11 cellular contexts compared by ENCODE assay signal in the genomic region with DNA sequence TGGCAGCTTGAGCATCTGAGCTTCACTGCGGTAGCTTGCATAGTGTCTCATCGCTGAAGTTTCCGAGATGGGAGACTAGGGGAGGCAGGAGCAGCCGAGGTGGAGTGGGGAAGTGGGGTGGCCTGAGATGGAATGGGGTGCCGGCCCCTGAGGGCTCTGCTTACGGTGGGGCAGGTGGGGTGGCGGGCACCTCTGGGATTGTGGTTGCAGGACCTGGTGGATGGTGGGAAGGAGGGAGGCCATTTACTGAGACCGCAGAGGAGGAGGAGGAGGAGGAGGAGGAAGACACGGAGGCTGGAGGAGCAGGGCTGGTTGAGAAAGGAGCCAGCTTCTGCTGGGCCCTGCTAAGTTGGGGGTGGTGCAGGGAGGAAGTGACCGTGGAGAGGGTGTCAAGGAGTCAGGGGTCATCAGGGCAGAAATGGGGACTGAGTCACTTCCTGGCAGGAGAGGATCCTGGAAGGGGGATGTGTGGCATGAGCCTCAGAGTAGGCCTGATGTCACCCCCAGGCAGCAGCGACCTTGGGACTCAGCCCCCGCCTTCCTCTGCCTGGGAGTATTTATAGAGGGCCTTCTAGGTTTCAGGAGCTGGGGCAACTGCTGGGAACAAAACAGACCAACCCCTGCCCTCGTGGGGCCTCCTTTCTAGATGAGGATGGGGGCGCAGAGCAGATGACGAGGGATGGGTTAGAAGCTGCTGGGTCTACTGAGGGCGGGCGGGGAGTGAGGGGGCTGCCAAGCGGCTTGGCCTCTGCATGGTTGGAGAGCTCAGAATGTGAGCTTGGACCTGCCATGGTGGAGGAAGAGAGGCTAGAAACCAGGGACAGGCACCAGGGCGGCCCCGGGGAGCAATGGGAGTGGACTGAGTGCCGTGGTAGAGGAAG.
DNase-seq lines count a peak whose midpoint lies in the region; ATAC-seq and TF ChIP-seq lines count a peak whose summit lies in the region.
"Had no signal": no experiment of that assay in that cellular context is flagged by ENCODE, and none has a peak within 500 bp of the region (broad histone marks: within the 10 kb centered on the region; RNA-seq: fewer than 3 reads in every experiment).

No MANE protein-coding gene starts in this region.

- no peak overlapping the region for H3K4me2 ChIP-seq in IMR-90 (ENCODE audit: low read depth, low read length)
- H3K4me2 ChIP-seq in mesendoderm (ENCODE audit: low read length), result no peak overlapping the region

- ATAC-seq in IMR-90 (ENCODE audit: low read depth) (peak; percentile 51), HG02763 (IDR thresholded peaks at IDR 0.05; ENCODE audit: unreplicated experiment) (no peak)
- ATAC-seq: gastrocnemius medialis had no signal

- TF ChIP-seq CTCF in IMR-90 (conservative IDR thresholded peaks at IDR 0.05; ENCODE audit: low read depth, low read length) (no peak), Calu3 (IDR thresholded peaks at IDR 0.05; ENCODE audit: unreplicated experiment) (no peak)

- H3K18ac ChIP-seq in IMR-90 (ENCODE audit: low read depth, low read length) (no peak overlapping the region), mesendoderm (ENCODE audit: low read length) (no peak overlapping the region)

- H2BK5ac ChIP-seq in IMR-90 (ENCODE audit: low read depth, low read length, poor library complexity, severe bottlenecking), result peak overlapping the region; percentile 21
- no peak overlapping the region for H2BK5ac ChIP-seq in mesendoderm (ENCODE audit: low read length)

- BruUV-seq in IMR-90 (replicated peaks; lab: Mats Ljungman, UMichigan) (no TSS peak), Calu3 (replicated peaks; lab: Mats Ljungman, UMichigan) (no TSS peak)

- H3K27me3 Mint-ChIP-seq in activated T-helper 2 cell treated with anti-CD3 and anti-CD28 coated beads, Interferon-gamma antibody, Interleukin-2, Interleukin-4, amounts not matched to agents 10 μg/mL and 5 μg/mL and 100 μg/mL, durations not matched to agents 14 hours and 24 hours and 36 hours (ENCODE audit: low read depth), result no peaks in the 10 kb centered on the region
- H3K27me3 Mint-ChIP-seq in Calu3 (ENCODE audit: unreplicated experiment), result peaks cover 8% of the 10 kb centered on the region

- H2AFZ ChIP-seq in IMR-90 (replicated peaks; ENCODE audit: low read length, poor library complexity), result peak overlapping the region; percentile 61

- no peak; the same call in 1 of the 2 replicates for TF ChIP-seq RAD21 in IMR-90 (IDR thresholded peaks at IDR 0.05; ENCODE audit: low read length)

- no peaks in the 10 kb centered on the region; the same call in 1 of the 2 replicates for H4K20me1 ChIP-seq in IMR-90 (ENCODE audit: insufficient read depth, low read length)

- no peaks in the 10 kb centered on the region for H3K36me3 Mint-ChIP-seq in activated T-helper 2 cell treated with anti-CD3 and anti-CD28 coated beads, Interferon-gamma antibody, Interleukin-2, Interleukin-4, amounts not matched to agents 10 μg/mL and 5 μg/mL and 100 μg/mL, durations not matched to agents 14 hours and 24 hours and 36 hours (ENCODE audit: low read depth)
- no peaks in the 10 kb centered on the region for H3K36me3 Mint-ChIP-seq in Calu3 (ENCODE audit: insufficient read depth, unreplicated experiment)

- H4K5ac ChIP-seq in IMR-90 (ENCODE audit: low read depth, low read length) (no peak overlapping the region), mesendoderm (ENCODE audit: low read length) (no peak overlapping the region)

- H3K79me1 ChIP-seq in IMR-90 (ENCODE audit: low read depth in 1 of 2, low read length in 2 of 2), result no peaks in the 10 kb centered on the region
- no peaks in the 10 kb centered on the region for H3K79me1 ChIP-seq in mesendoderm (ENCODE audit: low read length)

- TF ChIP-seq POLR2A in IMR-90 (IDR thresholded peaks at IDR 0.05; ENCODE audit: low read depth, low read length), result no peak

- peak overlapping the region; percentile 23 for H3K27ac Mint-ChIP-seq in activated T-helper 2 cell treated with anti-CD3 and anti-CD28 coated beads, Interferon-gamma antibody, Interleukin-2, Interleukin-4, amounts not matched to agents 10 μg/mL and 5 μg/mL and 100 μg/mL, durations not matched to agents 14 hours and 24 hours and 36 hours
- H3K27ac Mint-ChIP-seq in Calu3 (ENCODE audit: unreplicated experiment), result no peak overlapping the region

- H2BK120ac ChIP-seq in IMR-90 (ENCODE audit: low read depth, low read length), result peak overlapping the region; percentile 84
- no peak overlapping the region for H2BK120ac ChIP-seq in mesendoderm (ENCODE audit: low read depth, low read length)

- peaks cover 6% of the 10 kb centered on the region; the same call in 1 of the 2 replicates for H3K27me3 ChIP-seq in IMR-90 (ENCODE audit: control insufficient read depth, insufficient read depth, low read length)
- no peaks in the 10 kb centered on the region for H3K27me3 ChIP-seq in mesendoderm (ENCODE audit: insufficient read depth, low read length, poor library complexity)

- intact Hi-C loops in IMR-90 (cut with micrococcal nuclease), result no loop called here
- intact Hi-C loops in activated T-helper 2 cell treated with anti-CD3 and anti-CD28 coated beads, Interferon-gamma antibody, Interleukin-2, Interleukin-4, amounts not matched to agents 10 μg/mL and 5 μg/mL and 100 μg/mL, durations not matched to agents 14 hours and 24 hours and 36 hours (cut with micrococcal nuclease), result no loop called here
- intact Hi-C loops in Calu3 (cut with micrococcal nuclease; ENCODE audit: unreplicated experiment), result no loop called here

- no peaks in the 10 kb centered on the region for H3K36me3 ChIP-seq in IMR-90 (ENCODE audit: control insufficient read depth, insufficient read depth, low read length)
- no peaks in the 10 kb centered on the region for H3K36me3 ChIP-seq in mesendoderm (ENCODE audit: control insufficient read depth, insufficient read depth, low read length)
- H3K36me3 ChIP-seq: gastrocnemius medialis had no signal

- CTCF ChIA-PET in IMR-90 (lab: Yijun Ruan, JAX), result no interaction called here
- CTCF ChIA-PET in Calu3 (lab: Charles Lee), result no interaction called here

- H3K14ac ChIP-seq in IMR-90 (replicated peaks; ENCODE audit: low read depth, low read length), result peak overlapping the region; percentile 52; the same call in 1 of the 2 replicates

- no peaks in the 10 kb centered on the region for H3K9me3 Mint-ChIP-seq in activated T-helper 2 cell treated with anti-CD3 and anti-CD28 coated beads, Interferon-gamma antibody, Interleukin-2, Interleukin-4, amounts not matched to agents 10 μg/mL and 5 μg/mL and 100 μg/mL, durations not matched to agents 14 hours and 24 hours and 36 hours
- H3K9me3 Mint-ChIP-seq in Calu3 (ENCODE audit: low read depth, unreplicated experiment), result no peaks in the 10 kb centered on the region

- no peaks in the 10 kb centered on the region for H3K79me2 ChIP-seq in mesendoderm (ENCODE audit: control insufficient read depth, insufficient read depth, low read length)

- no peak overlapping the region for H3K4me3 ChIP-seq in IMR-90 (ENCODE audit: insufficient read depth, low read depth, low read length)
- no peak overlapping the region for H3K4me3 ChIP-seq in mesendoderm (ENCODE audit: low read length)
- H3K4me3 ChIP-seq: gastrocnemius medialis had no signal

- H2BK15ac ChIP-seq in IMR-90 (ENCODE audit: low read depth, low read length), result peak overlapping the region; percentile 52; the same call in 1 of the 3 replicates
- no peak overlapping the region for H2BK15ac ChIP-seq in mesendoderm (replicated peaks; ENCODE audit: low read depth)

- POLR2A ChIA-PET in IMR-90 (lab: Charles Lee; ENCODE audit: unreplicated experiment), result no interaction called here

- H2AK5ac ChIP-seq in IMR-90 (ENCODE audit: low read depth, low read length), result peak overlapping the region; percentile 87
- H2AK5ac ChIP-seq in mesendoderm (ENCODE audit: low read length), result no peak overlapping the region

- no peak overlapping the region for H3K23ac ChIP-seq in IMR-90 (ENCODE audit: low read depth, low read length)
- peak overlapping the region; percentile 66 for H3K23ac ChIP-seq in mesendoderm (ENCODE audit: low read length)

- peak overlapping the region; percentile 77; the same call in 1 of the 2 replicates for H2BK20ac ChIP-seq in IMR-90 (ENCODE audit: low read depth, low read length)

- H3K9ac ChIP-seq in IMR-90 (ENCODE audit: low read depth, low read length) (no peak overlapping the region), mesendoderm (ENCODE audit: low read length) (no peak overlapping the region)

- H4K91ac ChIP-seq in IMR-90 (ENCODE audit: insufficient read depth, low read depth, low read length), result peak overlapping the region; percentile 63

- H3K4me1 Mint-ChIP-seq in activated T-helper 2 cell treated with anti-CD3 and anti-CD28 coated beads, Interferon-gamma antibody, Interleukin-2, Interleukin-4, amounts not matched to agents 10 μg/mL and 5 μg/mL and 100 μg/mL, durations not matched to agents 14 hours and 24 hours and 36 hours (ENCODE audit: low read depth), result peaks cover 37% of the 10 kb centered on the region
- H3K4me1 Mint-ChIP-seq in Calu3 (ENCODE audit: low read depth, unreplicated experiment), result peaks cover 11% of the 10 kb centered on the region

- peaks cover 14% of the 10 kb centered on the region for H3K9me1 ChIP-seq in IMR-90 (ENCODE audit: insufficient read depth, low read length)

- peak; percentile 16 for DNase-seq in AML-193 (lab: John Stamatoyannopoulos, UW)
- peak; percentile 80 for DNase-seq in IMR-90
- no peak for DNase-seq in activated T-helper 2 cell treated with anti-CD3 and anti-CD28 coated beads, Interferon-gamma antibody, Interleukin-2, Interleukin-4, amounts not matched to agents 10 μg/mL and 5 μg/mL and 100 μg/mL, durations not matched to agents 14 hours and 24 hours and 36 hours (ENCODE audit: low spot score)
- peak; percentile 69 for DNase-seq in mesendoderm
- DNase-seq in stimulated activated naive CD4-positive, alpha-beta T cell (lab: John Stamatoyannopoulos, UW), result no peak
- DNase-seq in Calu3, result no peak
- DNase-seq in stimulated activated CD4-positive, alpha-beta T cell treated with anti-CD3 and anti-CD28 coated beads, Interleukin-1b, Interleukin-23, amount 100 ng/mL, for 48 hours, result no peak
- DNase-seq: DMS 273 treated with DMSO at 0.1 percent for 48 hours, NCI-H2107 had no signal

- H4K8ac ChIP-seq in IMR-90 (ENCODE audit: low read depth in 2 of 2, low read length in 2 of 2) (peak overlapping the region in 1 of 2 experiments; percentile 49; a peak in 2 of 4 replicates), mesendoderm (ENCODE audit: low read depth, low read length) (no peak overlapping the region)

- 93% methylated on average over 4 of the region's 21 CpGs; no CpG with 5 or more reads in 1 of the 2 experiments for WGBS in IMR-90 (ENCODE audit: extremely low coverage in 2 of 2, insufficient read length in 1 of 2), 2 experiments
- WGBS in mesendoderm (ENCODE audit: extremely low coverage, insufficient coverage, low lambda C conversion rate), result no CpG with 5 or more reads among the region's 21 CpGs

- dilution Hi-C loops in IMR-90 (cut with HindIII; ENCODE audit: low sequenced_read_pairs, unreplicated experiment), result no loop called here

- peaks cover 6% of the 10 kb centered on the region for H3K9me3 ChIP-seq in IMR-90 (ENCODE audit: control insufficient read depth, insufficient read depth, low read length)

- H3K27ac ChIP-seq in IMR-90 (ENCODE audit: insufficient read depth, low read length) (no peak overlapping the region; the same call in 1 of the 2 replicates), mesendoderm (ENCODE audit: low read depth, low read length) (no peak overlapping the region)
- H3K27ac ChIP-seq: gastrocnemius medialis had no signal

- peak overlapping the region; percentile 83 for H2AK9ac ChIP-seq in IMR-90 (replicated peaks; ENCODE audit: low read depth, low read length, poor library complexity)

- peaks cover 15% of the 10 kb centered on the region for H3K4me1 ChIP-seq in IMR-90 (ENCODE audit: control insufficient read depth, insufficient read depth, low read length)
- H3K4me1 ChIP-seq in mesendoderm (ENCODE audit: control insufficient read depth, low read depth, low read length), result no peaks in the 10 kb centered on the region
- H3K4me1 ChIP-seq: gastrocnemius medialis had no signal

- H3K4ac ChIP-seq in IMR-90 (ENCODE audit: low read depth, low read length) (peak overlapping the region; percentile 74), mesendoderm (ENCODE audit: low read depth, low read length) (no peak overlapping the region)

- no peak overlapping the region for H3K4me3 Mint-ChIP-seq in activated T-helper 2 cell treated with anti-CD3 and anti-CD28 coated beads, Interferon-gamma antibody, Interleukin-2, Interleukin-4, amounts not matched to agents 10 μg/mL and 5 μg/mL and 100 μg/mL, durations not matched to agents 14 hours and 24 hours and 36 hours (ENCODE audit: low read depth)
- H3K4me3 Mint-ChIP-seq in Calu3 (ENCODE audit: low read depth, unreplicated experiment), result no peak overlapping the region

- in situ Hi-C loops in IMR-90 (cut with MboI; ENCODE audit: low sequenced_read_pairs), result no loop called here

- H3K56ac ChIP-seq in IMR-90 (ENCODE audit: extremely low read depth, insufficient read depth, low read length), result no peak overlapping the region
- peak overlapping the region; percentile 56 for H3K56ac ChIP-seq in mesendoderm (ENCODE audit: low read length)

Comparison
In these comparisons a context has a peak if more than half of its experiments do, and no peak if none do; other contexts are left out.
1. DNase-seq: peak in AML-193 (2 of 2), IMR-90 (single experiment) and mesendoderm (single experiment); none in activated T-helper 2 cell treated with anti-CD3 and anti-CD28 coated beads, Interferon-gamma antibody, Interleukin-2, Interleukin-4, amounts not matched to agents 10 μg/mL and 5 μg/mL and 100 μg/mL, durations not matched to agents 14 hours and 24 hours and 36 hours (single experiment), stimulated activated naive CD4-positive, alpha-beta T cell (0 of 6), Calu3 (single experiment) and stimulated activated CD4-positive, alpha-beta T cell treated with anti-CD3 and anti-CD28 coated beads, Interleukin-1b, Interleukin-23, amount 100 ng/mL, for 48 hours (single experiment).